ENCODE assay signal across 9 cellular contexts in genomic region chr13:24050292-24050711, GRCh38.
A peak's percentile ranks its signal among the peaks of the same experiment; 100 is the strongest.
DNase-seq lines count a peak whose midpoint lies in the region; ATAC-seq, FAIRE-seq and TF ChIP-seq lines count a peak whose summit lies in the region.
"Had no signal": no experiment of that assay in that cellular context is flagged by ENCODE, and none has a peak within 500 bp of the region (broad histone marks: within the 10 kb centered on the region; RNA-seq: fewer than 3 reads in every experiment).

No MANE protein-coding gene starts in this region.

- ATAC-seq in GM19324 (IDR thresholded peaks at IDR 0.05; ENCODE audit: low FRiP score, unreplicated experiment) (no peak), GM19328 (IDR thresholded peaks at IDR 0.05; ENCODE audit: unreplicated experiment) (no peak)

- no peak for TF ChIP-seq POLR2A in uterus (IDR thresholded peaks at IDR 0.05)

- no peaks in the 10 kb centered on the region for H3K9me3 ChIP-seq in uterus

- peak; percentile 3 for DNase-seq in NCI-H2196 (lab: John Stamatoyannopoulos, UW; ENCODE audit: unreplicated experiment)
- no peak for DNase-seq in NCI-H2196 treated with DMSO at 0.1 percent for 48 hours (lab: John Stamatoyannopoulos, UW; ENCODE audit: unreplicated experiment)
- DNase-seq in coronary artery (ENCODE audit: low spot score), result peak; percentile 83
- DNase-seq in medulla oblongata (ENCODE audit: extremely low spot score), result peak; percentile 78
- DNase-seq in uterus, result peak; percentile 43 to 64
- no peak for DNase-seq in GM19239 (ENCODE audit: insufficient read length, low spot score)
- DNase-seq: NCI-H82 had no signal

- H3K36me3 ChIP-seq in uterus, result no peaks in the 10 kb centered on the region

- H3K27ac ChIP-seq in coronary artery (peak overlapping the region; percentile 20 to 64), uterus (peak overlapping the region; percentile 40 to 53)

- H3K27me3 ChIP-seq in uterus, result no peaks in the 10 kb centered on the region

- intact Hi-C loops in uterus (cut with DNase I; ENCODE audit: low total_unique reads), result no loop called here

- H3K4me3 ChIP-seq in coronary artery, result no peak overlapping the region
- H3K4me3 ChIP-seq in uterus, result no peak overlapping the region

- TF ChIP-seq CTCF in coronary artery (IDR thresholded peaks at IDR 0.05) (no peak), uterus (IDR thresholded peaks at IDR 0.05) (no peak)

- FAIRE-seq in GM19239 (lab: Jason Lieb, UNC), result no peak

- peaks cover 4 to 7% of the 10 kb centered on the region in 2 donors for H3K4me1 ChIP-seq in uterus

Comparison
In these comparisons a context has a peak if more than half of its experiments do, and no peak if none do; other contexts are left out.
1. DNase-seq: peak in NCI-H2196 (single experiment), coronary artery (single experiment), medulla oblongata (single experiment) and uterus (2 of 2); none in NCI-H2196 treated with DMSO at 0.1 percent for 48 hours (single experiment) and GM19239 (single experiment).